Comparison of ENCODE assay signal across 1 cellular context in genomic region chr7:4681922-4682620, GRCh38.
TF ChIP-seq lines count a peak whose summit lies in the region.

Gene FOXK1 (plus strand): TSS chr7:4682295. CDS start chr7:4682309, 14 bp downstream.

TF ChIP-seq in K562, 482 proteins besides CTCF, POLR2A, EP300 and RAD21 (continued from another document):
- TF ChIP-seq TFAP4 (CRISPR knock-in tag; IDR thresholded peaks at IDR 0.05; ENCODE audit: borderline replicate concordance), result no peak
- no peak for TF ChIP-seq DACH1 (IDR thresholded peaks at IDR 0.05; ENCODE audit: partially characterized antibody)
- TF ChIP-seq MBD2 (IDR thresholded peaks at IDR 0.05; ENCODE audit: borderline replicate concordance, low read depth), result no peak
TF ChIP-seq in K562: peak in this region for 43.
